16 cellular contexts compared by ENCODE assay signal in genomic region chr6:113047932-113048331, GRCh38.
DNase-seq lines count a peak whose midpoint lies in the region; ATAC-seq, FAIRE-seq and TF ChIP-seq lines count a peak whose summit lies in the region.
"Had no signal": no experiment of that assay in that cellular context is flagged by ENCODE, and none has a peak within 500 bp of the region (broad histone marks: within the 10 kb centered on the region; RNA-seq: fewer than 3 reads in every experiment).

No MANE protein-coding gene starts in this region.

- DNase-seq in EH (ENCODE audit: low read depth) = peak; percentile 80
- peak; percentile 68 for DNase-seq in M059J (ENCODE audit: low read depth)
- DNase-seq in astrocyte (ENCODE audit: low read depth) = peak; percentile 62
- peak; percentile 24 for DNase-seq in iris pigment epithelial cell (ENCODE audit: low read depth)
- DNase-seq in NCI-H1048 (lab: John Stamatoyannopoulos, UW) = no peak
- DNase-seq in type B pancreatic cell (ENCODE audit: extremely low spot score, unreplicated experiment) = no peak
- no peak for DNase-seq in GM12892 (ENCODE audit: insufficient read length)
- DNase-seq: CD4-positive, alpha-beta T cell; DMS79 treated with DMSO at 0.1 percent for 48 hours; NCI-H1092; NCI-H1694; NCI-H774; T-cell had no signal

- H3K4me3 Mint-ChIP-seq in astrocyte (ENCODE audit: unreplicated experiment) (no peak overlapping the region), type B pancreatic cell (no peak overlapping the region)
- H3K4me3 Mint-ChIP-seq: CD4-positive, alpha-beta T cell; T-cell had no signal

- FAIRE-seq in astrocyte (lab: Jason Lieb, UNC) = peak; percentile 67
- FAIRE-seq in GM12892 (lab: Jason Lieb, UNC) = no peak
- FAIRE-seq: A549 had no signal

- H3K4me1 ChIP-seq in astrocyte (ENCODE audit: insufficient read depth, low read length) = peaks cover 31% of the 10 kb centered on the region
- H3K4me1 ChIP-seq: HAP-1 had no signal

- H3K4me1 Mint-ChIP-seq in astrocyte (ENCODE audit: low read depth, unreplicated experiment) = peaks cover 21% of the 10 kb centered on the region
- H3K4me1 Mint-ChIP-seq in type B pancreatic cell (ENCODE audit: unreplicated experiment) = peaks cover 33% of the 10 kb centered on the region
- H3K4me1 Mint-ChIP-seq: T-cell had no signal

- no peaks in the 10 kb centered on the region for H3K79me2 ChIP-seq in astrocyte (ENCODE audit: insufficient read depth, low read length)

- H3K36me3 ChIP-seq in astrocyte (ENCODE audit: insufficient read depth, low read length) = no peaks in the 10 kb centered on the region
- H3K36me3 ChIP-seq: HAP-1 had no signal

- H3K27ac Mint-ChIP-seq in astrocyte (ENCODE audit: unreplicated experiment) (no peak overlapping the region), type B pancreatic cell (no peak overlapping the region)
- H3K27ac Mint-ChIP-seq: CD4-positive, alpha-beta T cell; T-cell had no signal

- H3K4me3 ChIP-seq in astrocyte (ENCODE audit: insufficient read depth, low read depth, low read length) = no peak overlapping the region
- H3K4me3 ChIP-seq: A549, HAP-1 had no signal

- H2AFZ ChIP-seq in astrocyte (ENCODE audit: low read depth, low read length) = no peak overlapping the region

- H3K36me3 Mint-ChIP-seq in astrocyte (ENCODE audit: low read depth, unreplicated experiment) = no peaks in the 10 kb centered on the region
- H3K36me3 Mint-ChIP-seq in type B pancreatic cell = no peaks in the 10 kb centered on the region
- H3K36me3 Mint-ChIP-seq: T-cell had no signal

- H3K9me3 ChIP-seq in astrocyte (ENCODE audit: insufficient read depth, low read depth, low read length) = no peaks in the 10 kb centered on the region
- H3K9me3 ChIP-seq: A549, HAP-1 had no signal

- H3K27me3 Mint-ChIP-seq in astrocyte (ENCODE audit: low read depth, unreplicated experiment) (no peaks in the 10 kb centered on the region), type B pancreatic cell (no peaks in the 10 kb centered on the region)
- H3K27me3 Mint-ChIP-seq: CD4-positive, alpha-beta T cell; T-cell had no signal

- H3K9ac ChIP-seq in astrocyte (ENCODE audit: low read length) = no peak overlapping the region

- no peaks in the 10 kb centered on the region for H3K27me3 ChIP-seq in astrocyte (ENCODE audit: insufficient read depth, low read length)

- H4K20me1 ChIP-seq in astrocyte (ENCODE audit: insufficient read depth, low read length) = no peaks in the 10 kb centered on the region

- ATAC-seq in HG03520 (IDR thresholded peaks at IDR 0.05; ENCODE audit: unreplicated experiment) = no peak
- ATAC-seq: A549, T-cell had no signal

- H3K27ac ChIP-seq in astrocyte (ENCODE audit: low read depth, low read length) = peak overlapping the region; percentile 52
- H3K27ac ChIP-seq: A549 had no signal

- no peak for TF ChIP-seq POLR2A in GM12892 (IDR thresholded peaks at IDR 0.05; ENCODE audit: low read depth, low read length)

- H3K9me3 Mint-ChIP-seq in astrocyte (ENCODE audit: unreplicated experiment) = no peaks in the 10 kb centered on the region
- no peaks in the 10 kb centered on the region for H3K9me3 Mint-ChIP-seq in type B pancreatic cell

- no peak for TF ChIP-seq CTCF in astrocyte (IDR thresholded peaks at IDR 0.05; ENCODE audit: insufficient read depth, low read depth, low read length)
- TF ChIP-seq CTCF in type B pancreatic cell (conservative IDR thresholded peaks at IDR 0.05) = no peak

- H3K4me2 ChIP-seq in astrocyte (ENCODE audit: low read length) = peak overlapping the region; percentile 9
- H3K4me2 ChIP-seq: A549 had no signal

Comparison
In these comparisons a context has a peak if more than half of its experiments do, and no peak if none do; other contexts are left out.
1. DNase-seq: peak in EH (single experiment), M059J (single experiment), astrocyte (single experiment) and iris pigment epithelial cell (single experiment); none in NCI-H1048 (single experiment), type B pancreatic cell (single experiment) and GM12892 (single experiment).